ENCODE assay signal across 8 cellular contexts in the genomic region with DNA sequence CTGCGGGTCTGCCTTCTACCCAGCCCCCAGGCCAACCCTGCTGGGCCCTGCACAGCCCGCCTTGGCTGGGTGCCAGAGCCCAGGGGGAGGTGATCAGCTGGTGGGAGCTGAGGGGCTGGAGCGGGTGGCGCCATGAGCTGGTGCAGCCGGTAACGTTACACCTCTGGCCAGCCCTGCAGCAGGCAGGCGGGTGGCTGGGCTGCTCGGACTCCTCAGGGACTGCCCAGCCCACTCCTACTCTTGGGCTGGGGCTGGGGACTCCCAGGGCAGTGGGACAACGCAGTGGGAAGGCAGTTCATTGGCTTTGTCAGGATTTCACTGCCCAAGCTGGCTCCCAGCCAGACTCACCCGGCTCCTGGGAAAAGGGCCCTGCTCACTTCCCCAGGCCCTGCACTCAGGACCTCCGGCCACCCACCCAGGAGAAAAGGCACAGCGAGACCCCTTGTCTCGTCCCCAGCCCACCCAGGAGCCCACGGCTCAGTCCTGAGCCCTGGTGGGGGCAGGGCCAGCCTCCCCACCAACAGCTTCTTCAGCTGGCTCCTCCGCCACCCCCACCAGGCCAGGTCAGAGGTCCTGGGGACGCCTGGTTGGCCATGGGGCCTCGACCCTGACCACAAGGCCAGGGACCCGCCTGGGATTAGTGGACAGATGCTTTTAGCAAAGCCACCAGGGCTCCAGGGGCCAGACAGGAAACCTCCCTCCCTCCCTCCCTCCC. TPM values are rescaled to one million over a fixed set of nuclear protein-coding genes. Genes with fewer than 3 reads are reported as not detected.
A peak's percentile ranks its signal among the peaks of the same experiment; 100 is the strongest.
DNase-seq lines count a peak whose midpoint lies in the region; ATAC-seq, FAIRE-seq and TF ChIP-seq lines count a peak whose summit lies in the region.

No MANE protein-coding gene starts in this region.

- H3K36me3 Mint-ChIP-seq in glutamatergic neuron (ENCODE audit: unreplicated experiment): no peaks in the 10 kb centered on the region
- no peaks in the 10 kb centered on the region for H3K36me3 Mint-ChIP-seq in stimulated activated effector memory CD8-positive, alpha-beta T cell treated with anti-CD3 and anti-CD28 coated beads, Interleukin-12 subunit alpha, Interleukin-12 subunit beta, amount 100 ng/mL, for 72 hours

- H3K9me3 ChIP-seq in Peyer's patch: no peaks in the 10 kb centered on the region

- H3K4me1 ChIP-seq in Peyer's patch: peaks cover 5 to 34% (median 11%) of the 10 kb centered on the region in 4 donors

- H3K4me3 Mint-ChIP-seq in glutamatergic neuron (ENCODE audit: unreplicated experiment): no peak overlapping the region
- H3K4me3 Mint-ChIP-seq in stimulated activated effector memory CD8-positive, alpha-beta T cell treated with anti-CD3 and anti-CD28 coated beads, Interleukin-12 subunit alpha, Interleukin-12 subunit beta, amount 100 ng/mL, for 72 hours: peak overlapping the region; percentile 48

- no peak for ATAC-seq in stimulated activated effector memory CD8-positive, alpha-beta T cell treated with anti-CD3 and anti-CD28 coated beads, Interleukin-12 subunit alpha, Interleukin-12 subunit beta, amount 100 ng/mL, for 72 hours
- no peak for ATAC-seq in HG02938 (IDR thresholded peaks at IDR 0.05; ENCODE audit: unreplicated experiment)

- H3K4me3 ChIP-seq in Peyer's patch: peak overlapping the region; percentile 32 to 68 (median 66)

- no peak for TF ChIP-seq POLR2A in Peyer's patch (IDR thresholded peaks at IDR 0.05)

- peaks cover 6% of the 10 kb centered on the region for H3K27me3 Mint-ChIP-seq in glutamatergic neuron (ENCODE audit: unreplicated experiment)

- peak; percentile 80 for FAIRE-seq in HTR-8/SVneo (lab: Jason Lieb, UNC)

- TF ChIP-seq CTCF in Peyer's patch (IDR thresholded peaks at IDR 0.05): no peak
- no peak for TF ChIP-seq CTCF in glutamatergic neuron (IDR thresholded peaks at IDR 0.05; ENCODE audit: partially characterized antibody, unreplicated experiment)

- no peak overlapping the region for H3K27ac Mint-ChIP-seq in glutamatergic neuron (ENCODE audit: unreplicated experiment)
- H3K27ac Mint-ChIP-seq in stimulated activated effector memory CD8-positive, alpha-beta T cell treated with anti-CD3 and anti-CD28 coated beads, Interleukin-12 subunit alpha, Interleukin-12 subunit beta, amount 100 ng/mL, for 72 hours: no peak overlapping the region

- H3K27ac ChIP-seq in Peyer's patch: peak overlapping the region in 3 of 4 donors; percentile 1 to 64 (median 33)

- no peaks in the 10 kb centered on the region for H3K27me3 ChIP-seq in Peyer's patch

- H3K4me1 Mint-ChIP-seq in glutamatergic neuron (ENCODE audit: low read depth, unreplicated experiment): peaks cover 5% of the 10 kb centered on the region
- H3K4me1 Mint-ChIP-seq in stimulated activated effector memory CD8-positive, alpha-beta T cell treated with anti-CD3 and anti-CD28 coated beads, Interleukin-12 subunit alpha, Interleukin-12 subunit beta, amount 100 ng/mL, for 72 hours: peaks cover 6% of the 10 kb centered on the region

- peaks cover 4% of the 10 kb centered on the region for H3K9me3 Mint-ChIP-seq in glutamatergic neuron (ENCODE audit: unreplicated experiment)
- H3K9me3 Mint-ChIP-seq in stimulated activated effector memory CD8-positive, alpha-beta T cell treated with anti-CD3 and anti-CD28 coated beads, Interleukin-12 subunit alpha, Interleukin-12 subunit beta, amount 100 ng/mL, for 72 hours: no peaks in the 10 kb centered on the region

- no peaks in the 10 kb centered on the region for H3K36me3 ChIP-seq in Peyer's patch

- DNase-seq in HTR-8/SVneo (ENCODE audit: insufficient read length, low spot score): no peak
- DNase-seq in Peyer's patch: no peak
- peak; percentile 54 for DNase-seq in glutamatergic neuron
- no peak for DNase-seq in stimulated activated effector memory CD8-positive, alpha-beta T cell treated with anti-CD3 and anti-CD28 coated beads, Interleukin-12 subunit alpha, Interleukin-12 subunit beta, amount 100 ng/mL, for 72 hours (ENCODE audit: low spot score in 2 of 2)
- DNase-seq in GM03348 (ENCODE audit: low spot score): no peak
- DNase-seq in AML-193 (lab: John Stamatoyannopoulos, UW): no peak
- DNase-seq in GM19238 (ENCODE audit: insufficient read length, low spot score): no peak

RNA-seq across cellular contexts. Expression of gene PGF, which starts 1.0 kb away (rescaled TPM):
- 10 to 100 TPM in 2 of 4 donors, 1 to 10 TPM in 2; 7.3 to 28.1 (median 10.8) TPM for total RNA-seq in Peyer's patch
- 7.9 TPM for total RNA-seq in glutamatergic neuron (ENCODE audit: unreplicated experiment)

RNA-seq across cellular contexts. Expression of gene RPS6KL1, which starts 31.3 kb away (rescaled TPM):
- total RNA-seq in Peyer's patch: 10 to 100 TPM in 1 of 4 donors, 1 to 10 TPM in 3; 4.2 to 12.7 (median 6.7) TPM
- 248 TPM for total RNA-seq in glutamatergic neuron (ENCODE audit: unreplicated experiment)

RNA-seq across cellular contexts. Expression of gene EIF2B2, which starts 48.3 kb away (rescaled TPM):
- total RNA-seq in Peyer's patch: 10 to 100 TPM; 32.3 to 38.6 (median 34.7) TPM
- 39.6 TPM for total RNA-seq in glutamatergic neuron (ENCODE audit: unreplicated experiment)

Comparison
In these comparisons a context has a peak if more than half of its experiments do, and no peak if none do; other contexts are left out.
1. RNA of gene RPS6KL1, which starts 31.3 kb away (total RNA-seq): 248 TPM in glutamatergic neuron (single experiment); 4.2 to 12.7 TPM in Peyer's patch; every median in the first group is over 10 times any median in the second.